Comparison of ENCODE assay signal across 22 cellular contexts in the genomic region with DNA sequence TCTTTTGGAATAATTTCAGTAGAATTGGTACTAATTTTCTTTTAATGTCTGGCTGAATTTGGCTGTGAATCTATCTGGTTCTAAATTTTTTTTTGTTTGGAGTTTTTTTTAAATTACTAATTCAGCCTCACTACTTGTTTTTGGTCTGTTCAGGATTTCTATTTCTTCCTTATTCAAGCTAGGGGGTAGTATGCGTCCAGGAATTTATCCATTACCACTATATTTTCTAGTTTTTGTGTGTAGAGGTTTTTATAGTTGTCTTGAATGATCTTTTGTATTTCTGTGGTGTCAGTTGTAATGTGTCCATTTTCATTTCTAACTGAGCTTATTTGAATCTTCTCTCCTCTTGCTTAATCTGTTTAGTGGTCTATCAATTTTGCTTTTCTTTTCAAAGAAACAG. TPM values are rescaled to one million over a fixed set of nuclear protein-coding genes. Genes with fewer than 3 reads are reported as not detected.
DNase-seq lines count a peak whose midpoint lies in the region; ATAC-seq, FAIRE-seq and TF ChIP-seq lines count a peak whose summit lies in the region.
"Had no signal": no experiment of that assay in that cellular context is flagged by ENCODE, and none has a peak within 500 bp of the region (broad histone marks: within the 10 kb centered on the region; RNA-seq: fewer than 3 reads in every experiment).

No MANE protein-coding gene starts in this region.

- 0 out of 2 replicates have a peak, but pooled peaks have one; percentile 11 for TF ChIP-seq CTCF in C4-2B (conservative IDR thresholded peaks at IDR 0.05)
- no peak for TF ChIP-seq CTCF in testis (IDR thresholded peaks at IDR 0.05)

- H3K27me3 ChIP-seq in testis, result no peaks in the 10 kb centered on the region
- H3K27me3 ChIP-seq: BE2C; BLaER1 treated with 17β-estradiol and CSF1 and Interleukin-3, amounts not matched to agents 10 nM and 100 nM had no signal

- 94 to 100% methylated on average over 1 of the region's 1 CpG for WGBS in testis, 2 donors

- H3K27ac ChIP-seq in C4-2B, result no peak overlapping the region
- no peak overlapping the region for H3K27ac ChIP-seq in testis
- H3K27ac ChIP-seq: A549; BLaER1 treated with 17β-estradiol and CSF1 and Interleukin-3, amounts not matched to agents 10 nM and 100 nM had no signal

- DNase-seq in H54 (ENCODE audit: insufficient read length, low spot score) (no peak), globus pallidus (ENCODE audit: low spot score) (peak; percentile 38), pons (ENCODE audit: low spot score) (peak; percentile 63), testis (no peak)
- no peak for DNase-seq in effector CD4-positive, alpha-beta T cell
- DNase-seq: 8988T; ACHN; AML-193; BE2C; Calu3; CD4-positive, alpha-beta memory T cell; COR-L47; DMS53; DMS79 treated with DMSO at 0.1 percent for 48 hours; HFFc6 had no signal

- no peaks in the 10 kb centered on the region for H3K4me1 ChIP-seq in testis
- H3K4me1 ChIP-seq: BE2C; BLaER1 treated with 17β-estradiol and CSF1 and Interleukin-3, amounts not matched to agents 10 nM and 100 nM; HAP-1 had no signal

- no peak for ATAC-seq in HG03460 (IDR thresholded peaks at IDR 0.05; ENCODE audit: unreplicated experiment)
- ATAC-seq: A549, GM23338 had no signal

- no peaks in the 10 kb centered on the region for H3K9me3 ChIP-seq in testis
- H3K9me3 ChIP-seq: BE2C, HAP-1 had no signal

- no peak overlapping the region for H3K4me3 ChIP-seq in testis
- H3K4me3 ChIP-seq: A549; BLaER1 treated with 17β-estradiol and CSF1 and Interleukin-3, amounts not matched to agents 10 nM and 100 nM; GM23338; HAP-1 had no signal

- TF ChIP-seq POLR2A in H54 (IDR thresholded peaks at IDR 0.05; ENCODE audit: low read depth, low read length) (no peak), testis (IDR thresholded peaks at IDR 0.05) (no peak)

- intact Hi-C loops in testis (cut with DNase I; ENCODE audit: low total_unique reads), result no loop called here

- H3K36me3 ChIP-seq in testis (ENCODE audit: low read depth, missing control alignments), result no peaks in the 10 kb centered on the region
- H3K36me3 ChIP-seq: BE2C; BLaER1 treated with 17β-estradiol and CSF1 and Interleukin-3, amounts not matched to agents 10 nM and 100 nM; HAP-1 had no signal

- FAIRE-seq in H54 (lab: Jason Lieb, UNC), result peak; percentile 15
- FAIRE-seq: A549, GM12892 had no signal

RNA-seq across cellular contexts. Expression of a gene that starts 48.9 kb away (rescaled TPM):
- 10 to 100 TPM; 33.6 to 76.1 TPM for total RNA-seq in testis
- 90.3 TPM for polyA plus RNA-seq in testis (ENCODE audit: insufficient read depth, low read depth, low replicate concordance)
- total RNA-seq: HFFc6 had no signal

Comparison
In these comparisons a context has a peak if more than half of its experiments do, and no peak if none do; other contexts are left out.
1. DNase-seq: peak in globus pallidus (single experiment) and pons (single experiment); none in H54 (single experiment), effector CD4-positive, alpha-beta T cell (single experiment) and testis (single experiment).